ENCODE assay signal across 11 cellular contexts in the genomic region with DNA sequence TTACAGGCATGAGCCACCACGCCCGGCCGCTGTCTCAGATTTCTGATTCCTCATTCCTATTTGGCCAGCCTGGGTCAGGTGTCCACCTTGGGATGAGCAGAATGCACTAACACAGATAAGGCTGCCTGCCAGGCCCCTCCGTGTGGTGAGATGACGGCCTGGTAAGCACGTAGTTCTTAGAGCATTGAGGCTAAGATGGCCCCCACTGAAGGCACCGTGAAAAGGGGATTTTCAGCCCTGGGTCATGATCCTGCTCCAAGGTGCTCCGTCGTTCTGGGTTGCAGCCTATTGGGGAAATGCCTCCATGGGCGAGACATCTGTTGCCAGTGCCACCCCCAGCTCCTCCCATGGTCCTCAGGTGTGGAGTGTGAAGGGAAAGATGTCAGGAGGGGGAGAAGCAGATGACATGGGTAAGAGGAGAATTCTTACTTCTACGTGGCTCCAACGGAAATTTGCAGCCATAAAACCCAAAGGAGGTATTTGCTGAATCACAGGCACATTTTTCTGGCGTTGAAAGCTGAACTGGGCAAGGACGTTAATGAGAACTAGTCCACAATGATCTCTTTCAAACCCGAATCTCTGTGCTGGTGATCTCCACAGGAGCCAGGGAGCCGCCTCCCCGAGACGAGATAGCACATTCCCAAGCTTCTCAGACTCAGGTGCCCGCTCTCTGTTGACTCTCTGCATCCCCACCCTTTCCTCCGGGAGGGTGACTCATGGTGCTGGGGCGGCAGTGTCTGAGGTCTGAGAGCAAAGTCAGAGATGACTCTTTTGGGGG. TPM values are rescaled to one million over a fixed set of nuclear protein-coding genes. Genes with fewer than 3 reads are reported as not detected.
DNase-seq lines count a peak whose midpoint lies in the region; ATAC-seq and TF ChIP-seq lines count a peak whose summit lies in the region.
"Had no signal": no experiment of that assay in that cellular context is flagged by ENCODE, and none has a peak within 500 bp of the region (broad histone marks: within the 10 kb centered on the region; RNA-seq: fewer than 3 reads in every experiment).

No MANE protein-coding gene starts in this region.

- H3K4me1 Mint-ChIP-seq in neural progenitor cell: peaks cover 4% of the 10 kb centered on the region

- no peak overlapping the region for H3K27ac Mint-ChIP-seq in neural progenitor cell

- no peak overlapping the region for H3K4me3 Mint-ChIP-seq in neural progenitor cell

- no peak for ATAC-seq in GM18858 (IDR thresholded peaks at IDR 0.05; ENCODE audit: unreplicated experiment)

- peak overlapping the region; percentile 33 for H3K4me2 ChIP-seq in neural progenitor cell

- no peaks in the 10 kb centered on the region for H3K79me2 ChIP-seq in neural progenitor cell (ENCODE audit: low read depth)

- H3K27ac ChIP-seq in coronary artery (no peak overlapping the region), neural progenitor cell (no peak overlapping the region)
- H3K27ac ChIP-seq: thoracic aorta had no signal

- H3K4me3 ChIP-seq in MG63 (0 out of 2 replicates have a peak overlapping the region, but pooled peaks have one; percentile 7), coronary artery (peak overlapping the region; percentile 51), neural progenitor cell (no peak overlapping the region)
- H3K4me3 ChIP-seq: skin epidermis, thoracic aorta had no signal

- H3K9ac ChIP-seq in neural progenitor cell: no peak overlapping the region

- no peaks in the 10 kb centered on the region for H3F3A ChIP-seq in neural progenitor cell (ENCODE audit: low read depth)

- H3K9me3 Mint-ChIP-seq in neural progenitor cell: no peaks in the 10 kb centered on the region

- TF ChIP-seq CTCF in coronary artery (IDR thresholded peaks at IDR 0.05) (no peak), neural progenitor cell (IDR thresholded peaks at IDR 0.05) (no peak)

- H3K36me3 ChIP-seq in MG63: no peaks in the 10 kb centered on the region
- no peaks in the 10 kb centered on the region for H3K36me3 ChIP-seq in neural progenitor cell
- H3K36me3 ChIP-seq: thoracic aorta had no signal

- peaks cover 11% of the 10 kb centered on the region for H3K4me1 ChIP-seq in neural progenitor cell

- no peaks in the 10 kb centered on the region for H4K20me1 ChIP-seq in neural progenitor cell (ENCODE audit: low read depth)

- H2AFZ ChIP-seq in neural progenitor cell (replicated peaks): peak overlapping the region; percentile 73

- no peaks in the 10 kb centered on the region for H3K36me3 Mint-ChIP-seq in neural progenitor cell

- H3K9me3 ChIP-seq in MG63: no peaks in the 10 kb centered on the region
- no peaks in the 10 kb centered on the region for H3K9me3 ChIP-seq in neural progenitor cell (ENCODE audit: low read depth)
- H3K9me3 ChIP-seq: thoracic aorta had no signal

- peaks cover 5% of the 10 kb centered on the region for H3K27me3 Mint-ChIP-seq in neural progenitor cell (ENCODE audit: insufficient read depth, low read depth)

- H3K27me3 ChIP-seq in MG63 (peaks cover 11% of the 10 kb centered on the region; the same call in 1 of the 2 replicates), neural progenitor cell (no peaks in the 10 kb centered on the region)

- peak; percentile 19 for DNase-seq in DMS53 treated with DMSO at 0.1 percent for 48 hours (lab: John Stamatoyannopoulos, UW; ENCODE audit: unreplicated experiment)
- peak; percentile 64 for DNase-seq in MG63
- no peak for DNase-seq in coronary artery (ENCODE audit: low spot score)
- peak; percentile 20 for DNase-seq in neural progenitor cell (ENCODE audit: low spot score)
- no peak for DNase-seq in SIG-M5 (lab: John Stamatoyannopoulos, UW)
- DNase-seq in NCI-H2107 (lab: John Stamatoyannopoulos, UW): no peak
- no peak for DNase-seq in GM19240 (ENCODE audit: insufficient read length, low spot score)
- DNase-seq: NCI-H1105 treated with DMSO at 0.1 percent for 48 hours had no signal

RNA-seq across cellular contexts. Expression of gene BMP6, which starts 34.0 kb away (rescaled TPM):
- 0.74 and 0.82 TPM in 2 replicates for total RNA-seq in MG63 (2014; rRNA removed; shearing (Covaris generic); ENCODE audit: low replicate concordance)
- total RNA-seq in neural progenitor cell (ENCODE audit: low replicate concordance): 0.37 and 0.41 TPM in 2 replicates

Comparison
In these comparisons a context has a peak if more than half of its experiments do, and no peak if none do; other contexts are left out.
1. DNase-seq: peak in DMS53 treated with DMSO at 0.1 percent for 48 hours (single experiment), MG63 (single experiment) and neural progenitor cell (single experiment); none in coronary artery (single experiment), SIG-M5 (single experiment), NCI-H2107 (single experiment) and GM19240 (single experiment).